ENCODE assay signal across 6 cellular contexts in the genomic region with DNA sequence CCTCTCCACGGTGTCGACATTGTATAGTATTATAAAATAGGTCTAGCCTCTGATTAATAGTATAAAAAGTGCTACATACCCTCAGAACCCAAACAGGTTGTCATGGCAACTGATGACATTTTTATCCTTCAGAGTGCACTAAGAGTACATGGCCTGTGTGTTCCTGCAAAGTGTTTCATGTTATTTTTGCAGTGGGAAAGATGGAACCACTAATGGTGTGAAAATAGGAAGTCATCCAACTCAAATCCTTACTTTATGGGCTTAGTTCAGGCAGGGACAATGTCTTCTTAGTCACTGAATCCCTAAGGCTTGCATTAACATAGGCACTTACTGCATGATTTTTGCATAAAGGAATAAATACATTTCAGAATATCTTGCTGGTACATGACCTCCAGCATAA.
"Had no signal": no experiment of that assay in that cellular context is flagged by ENCODE, and none has a peak within 500 bp of the region (broad histone marks: within the 10 kb centered on the region; RNA-seq: fewer than 3 reads in every experiment).

No MANE protein-coding gene starts in this region.

- ATAC-seq: GM23338 had no signal

- H3K4me2 ChIP-seq: GM23338 had no signal

- DNase-seq: H9, HCEC 1CT had no signal

- FAIRE-seq: H1, H54, HTR-8/SVneo had no signal

- H3K4me3 ChIP-seq: GM23338 had no signal

- H2AFZ ChIP-seq: GM23338 had no signal
